ENCODE assay signal across 19 cellular contexts in genomic region chr4:2168469-2169319, GRCh38.
DNase-seq lines count a peak whose midpoint lies in the region; ATAC-seq and TF ChIP-seq lines count a peak whose summit lies in the region.
"Had no signal": no experiment of that assay in that cellular context is flagged by ENCODE, and none has a peak within 500 bp of the region (broad histone marks: within the 10 kb centered on the region; RNA-seq: fewer than 3 reads in every experiment).

No MANE protein-coding gene starts in this region.

- H4K20me1 ChIP-seq in DND-41 (ENCODE audit: insufficient read depth, low read length) (no peaks in the 10 kb centered on the region), PC-9 (ENCODE audit: insufficient read depth) (no peaks in the 10 kb centered on the region)

- H3K4me1 Mint-ChIP-seq in nephron progenitor cell = no peaks in the 10 kb centered on the region

- H3K27me3 Mint-ChIP-seq in nephron progenitor cell (ENCODE audit: low read depth, poor library complexity) = peaks cover 8% of the 10 kb centered on the region
- H3K27me3 Mint-ChIP-seq: T-cell had no signal

- intact Hi-C loops in PC-9 (cut with micrococcal nuclease; ENCODE audit: unreplicated experiment) = no loop called here

- H3K36me3 Mint-ChIP-seq in nephron progenitor cell (ENCODE audit: low read depth) = no peaks in the 10 kb centered on the region

- CTCF ChIA-PET in PC-9 (lab: Charles Lee) = interaction anchor here (0.7 to 1.4 kb wide), 2 partner anchors 159 to 423 kb away, joined by 4 to 6 read pairs; partner anchors contain the start of gene NELFA

- H3K9me2 ChIP-seq in PC-9 (ENCODE audit: insufficient read depth) = no peaks in the 10 kb centered on the region

- no peak overlapping the region for H3K27ac Mint-ChIP-seq in nephron progenitor cell
- H3K27ac Mint-ChIP-seq: CD8-positive, alpha-beta T cell; HFFc6; T-cell had no signal

- BruUV-seq in PC-9 (replicated peaks; lab: Mats Ljungman, UMichigan) = no TSS peak

- H3K4me2 ChIP-seq in DND-41 (ENCODE audit: insufficient read depth, low read length) (no peak overlapping the region), PC-9 (no peak overlapping the region)

- H3F3A ChIP-seq in PC-9 (ENCODE audit: insufficient read depth, low read depth) = no peaks in the 10 kb centered on the region

- peak; percentile 33 for DNase-seq in 8988T
- no peak for DNase-seq in DND-41
- DNase-seq in PC-9 = peak; percentile 37 to 49
- DNase-seq in kidney glomerular epithelial cell (lab: John Stamatoyannopoulos, UW) = peak; percentile 2
- DNase-seq in omental fat pad (ENCODE audit: low spot score) = no peak
- no peak for DNase-seq in SK-N-DZ (ENCODE audit: low spot score)
- DNase-seq in activated T-cell treated with anti-CD3 and anti-CD28 coated beads, Interleukin-2, amount 50 U/mL, for 1 hour = no peak
- no peak for DNase-seq in nephron progenitor cell
- DNase-seq: activated CD4-positive, CD25-positive, alpha-beta regulatory T cell; activated effector memory CD4-positive, alpha-beta T cell treated with anti-CD3 and anti-CD28 coated beads, Interleukin-2, amount 50 U/mL, for 16 hours; CD8-positive, alpha-beta T cell; EL; HFFc6; hypothalamus; left cardiac atrium; NCI-H82; stimulated activated CD4-positive, alpha-beta T cell treated with anti-CD3 and anti-CD28 coated beads, Interleukin-2, amount 100 ng/mL, for 48 hours; T-cell had no signal

- H2AFZ ChIP-seq in DND-41 (ENCODE audit: low read depth, low read length) (no peak overlapping the region), PC-9 (no peak overlapping the region)

- no peaks in the 10 kb centered on the region for H3K36me3 ChIP-seq in DND-41 (ENCODE audit: insufficient read depth, low read length)
- no peaks in the 10 kb centered on the region for H3K36me3 ChIP-seq in PC-9 (ENCODE audit: low read depth)

- no peak for ATAC-seq in DND-41 (ENCODE audit: insufficient read depth, low read depth)
- no peak for ATAC-seq in omental fat pad (ENCODE audit: low FRiP score)
- ATAC-seq: CD8-positive, alpha-beta T cell; T-cell had no signal

- H3K4me3 Mint-ChIP-seq in nephron progenitor cell = no peak overlapping the region
- H3K4me3 Mint-ChIP-seq: CD8-positive, alpha-beta T cell; HFFc6; T-cell had no signal

- no peak overlapping the region for H3K9ac ChIP-seq in DND-41 (ENCODE audit: low read depth, low read length)

- no peak overlapping the region for H3K27ac ChIP-seq in DND-41 (ENCODE audit: low read length)
- H3K27ac ChIP-seq in PC-9 = no peak overlapping the region
- H3K27ac ChIP-seq: suprapubic skin had no signal

- no peaks in the 10 kb centered on the region for H3K9me3 ChIP-seq in DND-41 (ENCODE audit: insufficient read depth, low read length, severe bottlenecking)
- H3K9me3 ChIP-seq in PC-9 (ENCODE audit: insufficient read depth, low read depth) = no peaks in the 10 kb centered on the region
- H3K9me3 ChIP-seq: suprapubic skin had no signal

- H3K4me3 ChIP-seq in DND-41 (ENCODE audit: low read depth in 1 of 2, low read length in 2 of 2) (no peak overlapping the region), PC-9 (no peak overlapping the region)
- H3K4me3 ChIP-seq: suprapubic skin had no signal

- no peaks in the 10 kb centered on the region for H3K9me3 Mint-ChIP-seq in nephron progenitor cell
- H3K9me3 Mint-ChIP-seq: CD8-positive, alpha-beta T cell; HFFc6; T-cell had no signal

- H3K4me1 ChIP-seq in DND-41 (ENCODE audit: insufficient read depth, low read length) (no peaks in the 10 kb centered on the region), PC-9 (replicated peaks; ENCODE audit: insufficient read depth) (no peaks in the 10 kb centered on the region)
- H3K4me1 ChIP-seq: suprapubic skin had no signal

- POLR2A ChIA-PET in PC-9 (lab: Charles Lee; ENCODE audit: unreplicated experiment) = interaction anchor here (0.5 to 0.6 kb wide), 3 partner anchors 141 to 312 kb away, joined by 3 to 9 read pairs (median 3); no protein-coding TSS in a partner anchor

- H3K27me3 ChIP-seq in DND-41 (ENCODE audit: insufficient read depth, low read length, poor library complexity) (no peaks in the 10 kb centered on the region), PC-9 (ENCODE audit: insufficient read depth, low read depth) (no peaks in the 10 kb centered on the region)
- H3K27me3 ChIP-seq: suprapubic skin had no signal

- TF ChIP-seq CTCF in DND-41 (IDR thresholded peaks at IDR 0.05; ENCODE audit: borderline replicate concordance, extremely low read depth, low read length, poor library complexity, severe bottlenecking) (peak; percentile 22), PC-9 (conservative IDR thresholded peaks at IDR 0.05) (peak; percentile 42; the same call in 1 of the 2 replicates), omental fat pad (IDR thresholded peaks at IDR 0.05) (no peak), nephron progenitor cell (IDR thresholded peaks at IDR 0.05) (no peak)

- H3K79me2 ChIP-seq in DND-41 (ENCODE audit: insufficient read depth, low read length) (no peaks in the 10 kb centered on the region), PC-9 (ENCODE audit: low read depth) (no peaks in the 10 kb centered on the region)

Comparison
In these comparisons a context has a peak if more than half of its experiments do, and no peak if none do; other contexts are left out.
1. DNase-seq: peak in 8988T (single experiment), PC-9 (2 of 2) and kidney glomerular epithelial cell (single experiment); none in DND-41 (single experiment), omental fat pad (single experiment), SK-N-DZ (single experiment), activated T-cell treated with anti-CD3 and anti-CD28 coated beads, Interleukin-2, amount 50 U/mL, for 1 hour (single experiment) and nephron progenitor cell (single experiment).
2. CTCF ChIP-seq: peak in DND-41 (single experiment) and PC-9 (single experiment); none in omental fat pad (0 of 3) and nephron progenitor cell (single experiment).